9 cellular contexts compared by ENCODE assay signal in genomic region chr19:35607170-35607569, GRCh38. TPM values are rescaled to one million over a fixed set of nuclear protein-coding genes. Genes with fewer than 3 reads are reported as not detected.
"Had no signal": no experiment of that assay in that cellular context is flagged by ENCODE, and none has a peak within 500 bp of the region (broad histone marks: within the 10 kb centered on the region; RNA-seq: fewer than 3 reads in every experiment).

No MANE protein-coding gene starts in this region.

RNA-seq across cellular contexts. Expression of gene PMIS2, which starts 21.2 kb away (rescaled TPM):
- total RNA-seq: LHCN-M2, MCF 10A, NCI-H460, OCI-LY7, PC-3, Peyer's patch, Right ventricle myocardium superior, SJSA1 had no signal
- polyA plus RNA-seq: SK-N-SH had no signal
